9 cellular contexts compared by ENCODE assay signal in genomic region chr5:12162863-12163262, GRCh38.
"Had no signal": no experiment of that assay in that cellular context is flagged by ENCODE, and none has a peak within 500 bp of the region (broad histone marks: within the 10 kb centered on the region; RNA-seq: fewer than 3 reads in every experiment).

No MANE protein-coding gene starts in this region.

- H3K4me3 Mint-ChIP-seq: GM23338, HFFc6 had no signal

- DNase-seq: H7, HFFc6, Karpas-422, KBM-7 had no signal

- H3K4me1 ChIP-seq: HAP-1 had no signal

- H3K9me3 ChIP-seq: HAP-1 had no signal

- ATAC-seq: GM23338, HCT116 had no signal

- H3K4me1 Mint-ChIP-seq: GM23338 had no signal

- H3K27ac ChIP-seq: KMS-11 had no signal

- FAIRE-seq: HTR-8/SVneo had no signal

- H3K36me3 ChIP-seq: HAP-1 had no signal

- H3K9ac ChIP-seq: KMS-11 had no signal

- H2AFZ ChIP-seq: GM23338 had no signal

- H3K27ac Mint-ChIP-seq: GM23338, HFFc6 had no signal

- H3K4me3 ChIP-seq: GM23338, HAP-1 had no signal

- H3K4me2 ChIP-seq: GM23338, KMS-11 had no signal
